1 cellular context compared by ENCODE assay signal in the genomic region with DNA sequence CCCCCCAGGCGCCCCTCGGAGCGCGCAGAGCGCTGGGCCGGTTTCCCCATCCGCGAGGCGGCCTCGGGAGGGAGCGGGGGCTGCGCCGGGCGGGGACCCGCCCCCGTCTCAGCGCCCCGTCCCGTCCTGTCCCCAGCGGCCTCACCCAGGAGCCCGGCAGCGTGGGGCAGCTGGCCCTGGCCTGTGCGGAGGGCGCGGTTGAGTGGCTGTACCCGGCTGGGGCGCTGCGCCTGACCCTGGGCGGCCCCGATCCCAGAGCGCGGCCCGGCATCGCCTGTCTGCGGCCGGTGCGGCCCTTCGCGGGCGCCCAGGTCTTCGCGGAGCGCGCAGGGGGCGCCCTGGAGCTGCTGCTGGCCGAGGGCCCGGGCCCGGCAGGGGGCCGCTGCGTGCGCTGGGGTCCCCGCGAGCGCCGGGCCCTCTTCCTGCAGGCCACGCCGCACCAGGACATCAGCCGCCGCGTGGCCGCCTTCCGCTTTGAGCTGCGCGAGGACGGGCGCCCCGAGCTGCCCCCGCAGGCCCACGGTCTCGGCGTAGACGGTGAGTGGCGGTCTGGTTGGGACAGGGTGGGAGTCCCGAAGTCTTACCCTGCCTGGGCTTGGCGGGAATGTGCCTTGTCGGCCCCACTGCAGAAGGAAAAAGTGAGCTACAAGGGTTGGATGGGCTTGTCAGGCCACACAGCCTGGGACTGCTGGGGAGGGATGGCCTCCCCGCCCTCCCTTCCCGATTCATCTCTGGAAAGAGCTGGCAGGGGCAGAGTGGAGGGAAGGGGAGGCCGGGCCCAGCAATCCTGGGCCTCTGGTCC.
TF ChIP-seq lines count a peak whose summit lies in the region.

No MANE protein-coding gene starts in this region.

TF ChIP-seq in endothelial cell of umbilical vein, 7 proteins besides CTCF, POLR2A, EP300 and RAD21:
- TF ChIP-seq POLR2AphosphoS5 (IDR thresholded peaks at IDR 0.05; ENCODE audit: insufficient read depth, low read depth, low read length) (no peak), MYC (IDR thresholded peaks at IDR 0.05; ENCODE audit: low read depth, low read length) (no peak), JUN (IDR thresholded peaks at IDR 0.05; ENCODE audit: borderline replicate concordance, insufficient read depth, insufficient read length, low read depth) (no peak), GATA2 (IDR thresholded peaks at IDR 0.05; ENCODE audit: insufficient read depth, insufficient read length, low read depth, low read length) (no peak), MAX (IDR thresholded peaks at IDR 0.05; ENCODE audit: insufficient read depth, insufficient read length) (no peak), FOS (IDR thresholded peaks at IDR 0.05; ENCODE audit: borderline replicate concordance, insufficient read depth, low read length) (no peak), EZH2 (IDR thresholded peaks at IDR 0.05; ENCODE audit: borderline replicate concordance, low read depth, low read length, severe bottlenecking) (no peak)
